In the genomic region with DNA sequence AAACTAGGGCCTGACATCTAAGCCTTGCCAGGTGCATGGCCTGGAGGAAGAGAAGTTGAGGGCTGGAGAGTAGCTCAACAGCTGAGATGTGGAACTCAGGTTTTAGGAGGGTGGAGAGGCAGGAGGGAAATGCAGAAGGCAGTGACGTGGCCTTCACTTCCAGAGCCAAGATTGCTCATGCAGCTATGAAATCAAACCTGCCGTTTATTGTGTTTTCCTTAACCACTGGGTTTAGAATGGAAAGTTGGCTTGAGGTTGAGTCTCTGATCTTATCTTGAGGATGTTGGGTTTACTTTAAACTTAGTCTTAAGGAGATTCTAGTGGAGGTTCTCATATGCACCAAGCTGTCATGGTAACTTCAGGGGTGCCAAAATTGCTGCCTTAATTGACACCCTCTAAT, we compare ENCODE assay signal across 17 cellular contexts.
A peak's percentile ranks its signal among the peaks of the same experiment; 100 is the strongest.
DNase-seq lines count a peak whose midpoint lies in the region; ATAC-seq and TF ChIP-seq lines count a peak whose summit lies in the region.
"Had no signal": no experiment of that assay in that cellular context is flagged by ENCODE, and none has a peak within 500 bp of the region (broad histone marks: within the 10 kb centered on the region; RNA-seq: fewer than 3 reads in every experiment).

No MANE protein-coding gene starts in this region.

- TF ChIP-seq CTCF in prostate gland (IDR thresholded peaks at IDR 0.05), result no peak
- no peak for TF ChIP-seq CTCF in ovary (IDR thresholded peaks at IDR 0.05)

- 18% methylated on average over 2 of the region's 2 CpGs for WGBS in prostate gland
- 30 to 58% (median 39%) methylated on average over 2 of the region's 2 CpGs for WGBS in ovary, 3 donors

- H3K4me3 ChIP-seq in MG63, result no peak overlapping the region
- no peak overlapping the region for H3K4me3 ChIP-seq in prostate gland
- H3K4me3 ChIP-seq in ovary, result no peak overlapping the region
- H3K4me3 ChIP-seq: A549 had no signal

- H3K27me3 ChIP-seq in MG63, result no peaks in the 10 kb centered on the region
- H3K27me3 ChIP-seq in prostate gland (replicated peaks; ENCODE audit: insufficient read depth), result no peaks in the 10 kb centered on the region
- H3K27me3 ChIP-seq in ovary, result no peaks in the 10 kb centered on the region
- H3K27me3 ChIP-seq: BE2C had no signal

- H3K27ac ChIP-seq in prostate gland (no peak overlapping the region), ovary (no peak overlapping the region)
- H3K27ac ChIP-seq: A549, HL-60 had no signal

- H3K36me3 ChIP-seq in MG63, result no peaks in the 10 kb centered on the region
- H3K36me3 ChIP-seq in prostate gland, result no peaks in the 10 kb centered on the region
- no peaks in the 10 kb centered on the region for H3K36me3 ChIP-seq in ovary
- H3K36me3 ChIP-seq: BE2C had no signal

- no peak for TF ChIP-seq EP300 in ovary (IDR thresholded peaks at IDR 0.05)

- TF ChIP-seq POLR2A in prostate gland (IDR thresholded peaks at IDR 0.05), result no peak
- no peak for TF ChIP-seq POLR2A in ovary (IDR thresholded peaks at IDR 0.05)

- DNase-seq in MG63 (peak; percentile 1), prostate gland (ENCODE audit: low spot score) (peak; percentile 24), ovary (no peak), NCI-H187 (lab: John Stamatoyannopoulos, UW) (no peak)
- no peak for DNase-seq in stimulated activated CD4-positive, alpha-beta T cell treated with anti-CD3 and anti-CD28 coated beads, Interleukin-15, amount 100 ng/mL, for 24 hours
- DNase-seq: BE2C; CD8-positive, alpha-beta T cell; COR-L47; DMS153; DMS79 treated with DMSO at 0.1 percent for 48 hours; EL; HCEC 1CT; HFFc6; IMR-90 had no signal

- peak; percentile 37 for ATAC-seq in HG02798 (IDR thresholded peaks at IDR 0.05; ENCODE audit: poor library complexity, unreplicated experiment)
- ATAC-seq: A549; CD8-positive, alpha-beta T cell had no signal

- H3K4me1 ChIP-seq in prostate gland (replicated peaks) (no peaks in the 10 kb centered on the region), ovary (ENCODE audit: insufficient read depth) (no peaks in the 10 kb centered on the region)
- H3K4me1 ChIP-seq: A549, BE2C had no signal

- H3K9me3 ChIP-seq in MG63, result no peaks in the 10 kb centered on the region
- no peaks in the 10 kb centered on the region for H3K9me3 ChIP-seq in prostate gland
- no peaks in the 10 kb centered on the region for H3K9me3 ChIP-seq in ovary
- H3K9me3 ChIP-seq: A549, BE2C had no signal

- intact Hi-C loops in prostate gland (cut with DNase I), result no loop called here
- intact Hi-C loops in ovary (cut with DNase I), result no loop called here

Comparison
In these comparisons a context has a peak if more than half of its experiments do, and no peak if none do; other contexts are left out.
1. DNase-seq: peak in MG63 (single experiment) and prostate gland (single experiment); none in stimulated activated CD4-positive, alpha-beta T cell treated with anti-CD3 and anti-CD28 coated beads, Interleukin-15, amount 100 ng/mL, for 24 hours (single experiment), ovary (0 of 5) and NCI-H187 (0 of 2).